ENCODE assay signal across 1 cellular context in genomic region chr6:31817929-31818511, GRCh38.
TF ChIP-seq lines count a peak whose summit lies in the region.
"Not testable (repeated sequence)": the region's sequence is repeated elsewhere in the genome, so short reads cannot be mapped to it uniquely, and the experiment has no call there.

No MANE protein-coding gene starts in this region.

TF ChIP-seq in K562, 482 proteins besides CTCF, POLR2A, EP300 and RAD21 (continued from another document):
- TF ChIP-seq NKRF (IDR thresholded peaks at IDR 0.05; ENCODE audit: borderline replicate concordance) (peak; percentile 52; the same call in 1 of the 2 replicates), ZBED1 (IDR thresholded peaks at IDR 0.05) (peak; percentile 96; the same call in 1 of the 2 replicates), TOE1 (CRISPR knock-in tag; IDR thresholded peaks at IDR 0.05; ENCODE audit: borderline replicate concordance, low read depth) (0 out of 2 replicates have a peak, but pooled peaks have one; percentile 63), TFAP4 (CRISPR knock-in tag; IDR thresholded peaks at IDR 0.05; ENCODE audit: borderline replicate concordance) (peak; percentile 50; the same call in 1 of the 2 replicates), CBX1 (IDR thresholded peaks at IDR 0.05; ENCODE audit: low read depth) (peak; percentile 30; the same call in 1 of the 2 replicates), SREBF1 (IDR thresholded peaks at IDR 0.05; ENCODE audit: borderline replicate concordance, low read depth, low read length) (0 out of 2 replicates have a peak, but pooled peaks have one; percentile 14), ZFP91 (CRISPR knock-in tag; IDR thresholded peaks at IDR 0.05) (0 out of 2 replicates have a peak, but pooled peaks have one; percentile 56), SMARCA5 (IDR thresholded peaks at IDR 0.05) (peak; percentile 76; the same call in 1 of the 2 replicates), HSF4 (CRISPR knock-in tag; IDR thresholded peaks at IDR 0.05; ENCODE audit: borderline replicate concordance) (peak; percentile 70; the same call in 1 of the 2 replicates)
- TF ChIP-seq, protein P1, sequence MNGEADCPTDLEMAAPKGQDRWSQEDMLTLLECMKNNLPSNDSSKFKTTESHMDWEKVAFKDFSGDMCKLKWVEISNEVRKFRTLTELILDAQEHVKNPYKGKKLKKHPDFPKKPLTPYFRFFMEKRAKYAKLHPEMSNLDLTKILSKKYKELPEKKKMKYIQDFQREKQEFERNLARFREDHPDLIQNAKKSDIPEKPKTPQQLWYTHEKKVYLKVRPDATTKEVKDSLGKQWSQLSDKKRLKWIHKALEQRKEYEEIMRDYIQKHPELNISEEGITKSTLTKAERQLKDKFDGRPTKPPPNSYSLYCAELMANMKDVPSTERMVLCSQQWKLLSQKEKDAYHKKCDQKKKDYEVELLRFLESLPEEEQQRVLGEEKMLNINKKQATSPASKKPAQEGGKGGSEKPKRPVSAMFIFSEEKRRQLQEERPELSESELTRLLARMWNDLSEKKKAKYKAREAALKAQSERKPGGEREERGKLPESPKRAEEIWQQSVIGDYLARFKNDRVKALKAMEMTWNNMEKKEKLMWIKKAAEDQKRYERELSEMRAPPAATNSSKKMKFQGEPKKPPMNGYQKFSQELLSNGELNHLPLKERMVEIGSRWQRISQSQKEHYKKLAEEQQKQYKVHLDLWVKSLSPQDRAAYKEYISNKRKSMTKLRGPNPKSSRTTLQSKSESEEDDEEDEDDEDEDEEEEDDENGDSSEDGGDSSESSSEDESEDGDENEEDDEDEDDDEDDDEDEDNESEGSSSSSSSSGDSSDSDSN (IDR thresholded peaks at IDR 0.05; ENCODE audit: borderline replicate concordance in 1 of 2, low read depth in 2 of 2, low read length in 2 of 2), result 0 out of 4 replicates have a peak, but pooled peaks have one; percentile 35 to 38
- TF ChIP-seq, protein P2, sequence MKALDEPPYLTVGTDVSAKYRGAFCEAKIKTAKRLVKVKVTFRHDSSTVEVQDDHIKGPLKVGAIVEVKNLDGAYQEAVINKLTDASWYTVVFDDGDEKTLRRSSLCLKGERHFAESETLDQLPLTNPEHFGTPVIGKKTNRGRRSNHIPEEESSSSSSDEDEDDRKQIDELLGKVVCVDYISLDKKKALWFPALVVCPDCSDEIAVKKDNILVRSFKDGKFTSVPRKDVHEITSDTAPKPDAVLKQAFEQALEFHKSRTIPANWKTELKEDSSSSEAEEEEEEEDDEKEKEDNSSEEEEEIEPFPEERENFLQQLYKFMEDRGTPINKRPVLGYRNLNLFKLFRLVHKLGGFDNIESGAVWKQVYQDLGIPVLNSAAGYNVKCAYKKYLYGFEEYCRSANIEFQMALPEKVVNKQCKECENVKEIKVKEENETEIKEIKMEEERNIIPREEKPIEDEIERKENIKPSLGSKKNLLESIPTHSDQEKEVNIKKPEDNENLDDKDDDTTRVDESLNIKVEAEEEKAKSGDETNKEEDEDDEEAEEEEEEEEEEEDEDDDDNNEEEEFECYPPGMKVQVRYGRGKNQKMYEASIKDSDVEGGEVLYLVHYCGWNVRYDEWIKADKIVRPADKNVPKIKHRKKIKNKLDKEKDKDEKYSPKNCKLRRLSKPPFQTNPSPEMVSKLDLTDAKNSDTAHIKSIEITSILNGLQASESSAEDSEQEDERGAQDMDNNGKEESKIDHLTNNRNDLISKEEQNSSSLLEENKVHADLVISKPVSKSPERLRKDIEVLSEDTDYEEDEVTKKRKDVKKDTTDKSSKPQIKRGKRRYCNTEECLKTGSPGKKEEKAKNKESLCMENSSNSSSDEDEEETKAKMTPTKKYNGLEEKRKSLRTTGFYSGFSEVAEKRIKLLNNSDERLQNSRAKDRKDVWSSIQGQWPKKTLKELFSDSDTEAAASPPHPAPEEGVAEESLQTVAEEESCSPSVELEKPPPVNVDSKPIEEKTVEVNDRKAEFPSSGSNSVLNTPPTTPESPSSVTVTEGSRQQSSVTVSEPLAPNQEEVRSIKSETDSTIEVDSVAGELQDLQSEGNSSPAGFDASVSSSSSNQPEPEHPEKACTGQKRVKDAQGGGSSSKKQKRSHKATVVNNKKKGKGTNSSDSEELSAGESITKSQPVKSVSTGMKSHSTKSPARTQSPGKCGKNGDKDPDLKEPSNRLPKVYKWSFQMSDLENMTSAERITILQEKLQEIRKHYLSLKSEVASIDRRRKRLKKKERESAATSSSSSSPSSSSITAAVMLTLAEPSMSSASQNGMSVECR (CRISPR knock-in tag; IDR thresholded peaks at IDR 0.05), result peak; percentile 56; the same call in 1 of the 2 replicates
- not testable (repeated sequence) for TF ChIP-seq TOE1 (IDR thresholded peaks at IDR 0.05; ENCODE audit: borderline replicate concordance)
